In the genomic region with DNA sequence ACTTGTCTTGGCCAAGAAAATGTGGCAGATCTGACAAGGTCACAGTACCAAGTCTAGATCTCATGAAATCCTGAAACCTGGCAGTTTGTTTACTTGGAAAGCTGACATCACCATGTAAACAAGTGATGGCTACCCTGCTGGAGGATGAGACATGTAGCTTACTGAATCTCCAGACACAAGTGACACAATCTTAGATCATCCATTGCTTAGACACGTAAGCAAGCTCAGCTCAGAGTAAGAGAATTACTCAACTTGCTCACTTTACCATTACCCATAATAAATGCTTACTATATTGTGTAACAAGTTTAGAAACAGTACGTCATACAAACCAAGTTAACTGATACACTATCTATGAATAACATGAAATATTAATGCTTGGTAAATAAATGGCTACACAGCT, we compare ENCODE assay signal across 13 cellular contexts.
DNase-seq lines count a peak whose midpoint lies in the region; TF ChIP-seq lines count a peak whose summit lies in the region.
"Had no signal": no experiment of that assay in that cellular context is flagged by ENCODE, and none has a peak within 500 bp of the region (broad histone marks: within the 10 kb centered on the region; RNA-seq: fewer than 3 reads in every experiment).

No MANE protein-coding gene starts in this region.

- no peak overlapping the region for H3K4me2 ChIP-seq in mesenchymal stem cell (ENCODE audit: low read length, poor library complexity, severe bottlenecking)

- no peaks in the 10 kb centered on the region for H3K27me3 ChIP-seq in MG63
- H3K27me3 ChIP-seq in mesenchymal stem cell (ENCODE audit: control insufficient read depth in 1 of 2, insufficient read depth in 1 of 2, low read length in 2 of 2): no peaks in the 10 kb centered on the region
- H3K27me3 ChIP-seq in right atrium auricular region: no peaks in the 10 kb centered on the region
- H3K27me3 ChIP-seq: adrenal gland had no signal

- no peaks in the 10 kb centered on the region for H3K36me3 ChIP-seq in MG63
- peaks cover 10 to 16% of the 10 kb centered on the region in 2 experiments for H3K36me3 ChIP-seq in mesenchymal stem cell (ENCODE audit: control insufficient read depth in 1 of 2, insufficient read depth in 2 of 2, low read depth in 1 of 2, low read length in 2 of 2)
- H3K36me3 ChIP-seq in right atrium auricular region: no peaks in the 10 kb centered on the region
- H3K36me3 ChIP-seq: adrenal gland had no signal

- no peak overlapping the region for H4K8ac ChIP-seq in mesenchymal stem cell (ENCODE audit: low read length)

- H3K18ac ChIP-seq in mesenchymal stem cell (ENCODE audit: low read depth in 1 of 2, low read length in 2 of 2): no peak overlapping the region

- DNase-seq in Caki2 (ENCODE audit: low read depth) (peak; percentile 8), MG63 (peak; percentile 5), dermis blood vessel endothelial cell (peak; percentile 5), mesenchymal stem cell (peak; percentile 94), right atrium auricular region (ENCODE audit: low spot score) (no peak), DMS153 treated with DMSO at 0.1 percent for 48 hours (lab: John Stamatoyannopoulos, UW; ENCODE audit: unreplicated experiment) (no peak), NCI-H446 (lab: John Stamatoyannopoulos, UW) (no peak)
- DNase-seq in stimulated activated CD4-positive, alpha-beta T cell treated with anti-CD3 and anti-CD28 coated beads, Interleukin-4, amount 100 ng/mL, for 24 hours: no peak
- DNase-seq: adrenal gland; effector CD4-positive, alpha-beta T cell; NCI-H524 treated with DMSO at 0.1 percent for 48 hours; psoas muscle; stimulated activated CD4-positive, alpha-beta T cell treated with anti-CD3 and anti-CD28 coated beads, Interleukin-4, amount 100 ng/mL, for 1 hour had no signal

- no peak overlapping the region for H2BK120ac ChIP-seq in mesenchymal stem cell (ENCODE audit: low read depth, low read length)

- no peak overlapping the region for H3K23ac ChIP-seq in mesenchymal stem cell (ENCODE audit: low read length in 2 of 2)

- 0% methylated on average over 1 of the region's 2 CpGs for WGBS in mesenchymal stem cell

- no peaks in the 10 kb centered on the region for H3K4me1 ChIP-seq in mesenchymal stem cell (ENCODE audit: control insufficient read depth, insufficient read depth, low read depth, low read length)
- no peaks in the 10 kb centered on the region for H3K4me1 ChIP-seq in right atrium auricular region
- H3K4me1 ChIP-seq: psoas muscle had no signal

- peaks cover 10% of the 10 kb centered on the region for H3K79me1 ChIP-seq in mesenchymal stem cell (replicated peaks; ENCODE audit: low read length, poor library complexity, severe bottlenecking)

- TF ChIP-seq CTCF in right atrium auricular region (IDR thresholded peaks at IDR 0.05): no peak

- no peak overlapping the region for H2BK12ac ChIP-seq in mesenchymal stem cell (ENCODE audit: low read length in 2 of 2)

- H3K9me3 ChIP-seq in MG63 (no peaks in the 10 kb centered on the region), mesenchymal stem cell (ENCODE audit: control insufficient read depth, low read length) (no peaks in the 10 kb centered on the region), right atrium auricular region (no peaks in the 10 kb centered on the region)
- H3K9me3 ChIP-seq: adrenal gland, psoas muscle had no signal

- no peak overlapping the region for H2AK5ac ChIP-seq in mesenchymal stem cell (ENCODE audit: low read length, severe bottlenecking)

- H3K27ac ChIP-seq in mesenchymal stem cell (ENCODE audit: low read length, poor library complexity, severe bottlenecking): no peak overlapping the region
- no peak overlapping the region for H3K27ac ChIP-seq in right atrium auricular region
- H3K27ac ChIP-seq: adrenal gland, psoas muscle had no signal

- H2BK15ac ChIP-seq in mesenchymal stem cell (ENCODE audit: low read depth, poor library complexity, severe bottlenecking): no peak overlapping the region

- H3K9ac ChIP-seq in mesenchymal stem cell (ENCODE audit: low read length): peak overlapping the region; percentile 52

- H3K4me3 ChIP-seq in MG63 (no peak overlapping the region), mesenchymal stem cell (ENCODE audit: insufficient read depth in 1 of 2, low read depth in 1 of 2, low read length in 2 of 2) (no peak overlapping the region), right atrium auricular region (no peak overlapping the region)
- H3K4me3 ChIP-seq: adrenal gland, psoas muscle had no signal

- no peak overlapping the region for H2BK5ac ChIP-seq in mesenchymal stem cell (ENCODE audit: low read depth, low read length, poor library complexity, severe bottlenecking)

- H3K14ac ChIP-seq in mesenchymal stem cell (ENCODE audit: low read length in 2 of 2): peak overlapping the region in 1 of 2 experiments; percentile 11

- H2AFZ ChIP-seq in mesenchymal stem cell (ENCODE audit: low read depth, low read length): no peak overlapping the region

- H3K4ac ChIP-seq in mesenchymal stem cell (ENCODE audit: low read depth in 1 of 2, low read length in 2 of 2): no peak overlapping the region

- in situ Hi-C loops in Caki2 (cut with HindIII; ENCODE audit: low pct_unique_long_range_greater_than_20kb, low sequenced_read_pairs): no loop called here

- H4K91ac ChIP-seq in mesenchymal stem cell (ENCODE audit: low read length): no peak overlapping the region

Comparison
In these comparisons a context has a peak if more than half of its experiments do, and no peak if none do; other contexts are left out.
1. DNase-seq: peak in Caki2 (single experiment), MG63 (single experiment), dermis blood vessel endothelial cell (single experiment) and mesenchymal stem cell (single experiment); none in stimulated activated CD4-positive, alpha-beta T cell treated with anti-CD3 and anti-CD28 coated beads, Interleukin-4, amount 100 ng/mL, for 24 hours (single experiment), right atrium auricular region (single experiment), DMS153 treated with DMSO at 0.1 percent for 48 hours (single experiment) and NCI-H446 (0 of 2).